ENCODE assay signal across 26 cellular contexts in genomic region chr10:124605856-124606812, GRCh38.
DNase-seq lines count a peak whose midpoint lies in the region; ATAC-seq and TF ChIP-seq lines count a peak whose summit lies in the region.
"Had no signal": no experiment of that assay in that cellular context is flagged by ENCODE, and none has a peak within 500 bp of the region (broad histone marks: within the 10 kb centered on the region; RNA-seq: fewer than 3 reads in every experiment).

No MANE protein-coding gene starts in this region.

- peaks cover 29% of the 10 kb centered on the region; the same call in 1 of the 2 replicates for H4K20me1 ChIP-seq in BLaER1

- no peaks in the 10 kb centered on the region for H3K9me3 Mint-ChIP-seq in effector memory CD8-positive, alpha-beta T cell
- no peaks in the 10 kb centered on the region for H3K9me3 Mint-ChIP-seq in osteocyte (ENCODE audit: unreplicated experiment)
- H3K9me3 Mint-ChIP-seq: activated T-cell treated with anti-CD3 and anti-CD28 coated beads, Interleukin-2, amount 50 U/mL, for 24 hours; brain; GM23338; nephron; stimulated activated naive CD8-positive, alpha-beta T cell treated with anti-CD3 and anti-CD28 coated beads, Interleukin-15, amount 100 ng/mL, for 72 hours; type B pancreatic cell had no signal

- H3K27me3 Mint-ChIP-seq in effector memory CD8-positive, alpha-beta T cell, result no peaks in the 10 kb centered on the region
- H3K27me3 Mint-ChIP-seq in osteocyte (ENCODE audit: unreplicated experiment), result no peaks in the 10 kb centered on the region
- H3K27me3 Mint-ChIP-seq: activated T-cell treated with anti-CD3 and anti-CD28 coated beads, Interleukin-2, amount 50 U/mL, for 24 hours; brain; stimulated activated naive CD8-positive, alpha-beta T cell treated with anti-CD3 and anti-CD28 coated beads, Interleukin-15, amount 100 ng/mL, for 72 hours; type B pancreatic cell had no signal

- H3K9me3 ChIP-seq in BLaER1 (no peaks in the 10 kb centered on the region), spleen (no peaks in the 10 kb centered on the region)
- H3K9me3 ChIP-seq: esophagus squamous epithelium, right lobe of liver had no signal

- 0 out of 2 replicates have a peak, but pooled peaks cover 4% of the 10 kb centered on the region for H3K27me3 ChIP-seq in BLaER1
- no peaks in the 10 kb centered on the region for H3K27me3 ChIP-seq in spleen (replicated peaks in 1 of 7)
- H3K27me3 ChIP-seq: esophagus squamous epithelium, right lobe of liver had no signal

- no peak for TF ChIP-seq CTCF in spleen (IDR thresholded peaks at IDR 0.05 in 8 of 11, conservative IDR thresholded peaks at IDR 0.05 in 3 of 11)
- TF ChIP-seq CTCF in osteocyte (IDR thresholded peaks at IDR 0.05), result no peak

- H3K4me1 ChIP-seq in BLaER1 (peaks cover 90% of the 10 kb centered on the region), spleen (peaks cover 3 to 94% (median 62%) of the 10 kb centered on the region in 6 donors)
- H3K4me1 ChIP-seq: right lobe of liver had no signal

- peaks cover 30% of the 10 kb centered on the region for H3K36me3 Mint-ChIP-seq in effector memory CD8-positive, alpha-beta T cell (ENCODE audit: insufficient read depth)
- no peaks in the 10 kb centered on the region for H3K36me3 Mint-ChIP-seq in osteocyte (ENCODE audit: unreplicated experiment)
- H3K36me3 Mint-ChIP-seq: brain, type B pancreatic cell had no signal

- H3K27ac ChIP-seq in BLaER1 (peak overlapping the region; percentile 80), spleen (peak overlapping the region in 5 of 8 donors; percentile 8 to 86 (median 32))
- H3K27ac ChIP-seq: esophagus squamous epithelium, right lobe of liver had no signal

- H3K4me3 Mint-ChIP-seq in effector memory CD8-positive, alpha-beta T cell, result no peak overlapping the region
- no peak overlapping the region for H3K4me3 Mint-ChIP-seq in osteocyte (ENCODE audit: unreplicated experiment)
- H3K4me3 Mint-ChIP-seq: activated T-cell treated with anti-CD3 and anti-CD28 coated beads, Interleukin-2, amount 50 U/mL, for 24 hours; brain; GM23338; nephron; stimulated activated naive CD8-positive, alpha-beta T cell treated with anti-CD3 and anti-CD28 coated beads, Interleukin-15, amount 100 ng/mL, for 72 hours; type B pancreatic cell had no signal

- H3K4me2 ChIP-seq in BLaER1, result peak overlapping the region; percentile 92
- H3K4me2 ChIP-seq: GM23338 had no signal

- peak overlapping the region; percentile 49 to 75 for H3K27ac Mint-ChIP-seq in effector memory CD8-positive, alpha-beta T cell
- no peak overlapping the region for H3K27ac Mint-ChIP-seq in osteocyte (ENCODE audit: unreplicated experiment)
- H3K27ac Mint-ChIP-seq: activated T-cell treated with anti-CD3 and anti-CD28 coated beads, Interleukin-2, amount 50 U/mL, for 24 hours; nephron; stimulated activated naive CD8-positive, alpha-beta T cell treated with anti-CD3 and anti-CD28 coated beads, Interleukin-15, amount 100 ng/mL, for 72 hours had no signal

- intact Hi-C loops in spleen (cut with DNase I; ENCODE audit: low total_unique reads), result no loop called here

- H3K36me3 ChIP-seq in BLaER1 (no peaks in the 10 kb centered on the region), spleen (no peaks in the 10 kb centered on the region)
- H3K36me3 ChIP-seq: right lobe of liver had no signal

- peaks cover 11 to 13% of the 10 kb centered on the region in 2 donors for H3K4me1 Mint-ChIP-seq in effector memory CD8-positive, alpha-beta T cell (ENCODE audit: low read depth in 2 of 2)
- H3K4me1 Mint-ChIP-seq in osteocyte (ENCODE audit: unreplicated experiment), result no peaks in the 10 kb centered on the region
- H3K4me1 Mint-ChIP-seq: nephron had no signal

- no peak for TF ChIP-seq POLR2A in spleen (IDR thresholded peaks at IDR 0.05)

- no peak for ATAC-seq in effector memory CD8-positive, alpha-beta T cell (replicated peaks)
- ATAC-seq in HG03460 (IDR thresholded peaks at IDR 0.05; ENCODE audit: unreplicated experiment) (no peak), HG02884 (IDR thresholded peaks at IDR 0.05; ENCODE audit: unreplicated experiment) (no peak), HG02588 (IDR thresholded peaks at IDR 0.05; ENCODE audit: unreplicated experiment) (no peak)
- ATAC-seq: GM23338; stimulated activated naive CD8-positive, alpha-beta T cell treated with anti-CD3 and anti-CD28 coated beads, Interleukin-15, amount 100 ng/mL, for 72 hours had no signal

- peak; percentile 6 for DNase-seq in NCI-H69 (lab: John Stamatoyannopoulos, UW)
- no peak for DNase-seq in effector memory CD8-positive, alpha-beta T cell
- DNase-seq in spleen, result peak; percentile 78
- no peak for DNase-seq in osteocyte (ENCODE audit: extremely low spot score, unreplicated experiment)
- DNase-seq: activated CD4-positive, alpha-beta T cell treated with anti-CD3 and anti-CD28 coated beads for 1 hour; activated CD8-positive, alpha-beta memory T cell treated with anti-CD3 and anti-CD28 coated beads for 24 hours; activated T-cell treated with anti-CD3 and anti-CD28 coated beads, Interleukin-2, amount 50 U/mL, for 24 hours; DMS53; esophagus squamous epithelium; midbrain; NCI-H1105; NCI-H2029 treated with DMSO at 0.1 percent for 48 hours; NCI-H2227 treated with DMSO at 0.1 percent for 48 hours; NCI-H774; stimulated activated CD4-positive, alpha-beta T cell treated with anti-CD3 and anti-CD28 coated beads, Interleukin-4, amount 100 ng/mL, for 4 hours; stimulated activated naive CD8-positive, alpha-beta T cell treated with anti-CD3 and anti-CD28 coated beads, Interleukin-15, amount 100 ng/mL, for 72 hours; T-helper 1 cell had no signal

- H3K9ac ChIP-seq in BLaER1, result peak overlapping the region; percentile 58

- H3K4me3 ChIP-seq in BLaER1, result peak overlapping the region; percentile 48
- peak overlapping the region in 1 of 8 donors; percentile 10 for H3K4me3 ChIP-seq in spleen
- H3K4me3 ChIP-seq: esophagus squamous epithelium, GM23338, right lobe of liver had no signal

- 62 to 75% (median 70%) methylated on average over 23 to 31 of the region's 31 CpGs for WGBS in spleen, 5 donors

Comparison
In these comparisons a context has a peak if more than half of its experiments do, and no peak if none do; other contexts are left out.
1. DNase-seq: peak in NCI-H69 (single experiment) and spleen (single experiment); none in effector memory CD8-positive, alpha-beta T cell (0 of 3) and osteocyte (single experiment).